13 cellular contexts compared by ENCODE assay signal in the genomic region with DNA sequence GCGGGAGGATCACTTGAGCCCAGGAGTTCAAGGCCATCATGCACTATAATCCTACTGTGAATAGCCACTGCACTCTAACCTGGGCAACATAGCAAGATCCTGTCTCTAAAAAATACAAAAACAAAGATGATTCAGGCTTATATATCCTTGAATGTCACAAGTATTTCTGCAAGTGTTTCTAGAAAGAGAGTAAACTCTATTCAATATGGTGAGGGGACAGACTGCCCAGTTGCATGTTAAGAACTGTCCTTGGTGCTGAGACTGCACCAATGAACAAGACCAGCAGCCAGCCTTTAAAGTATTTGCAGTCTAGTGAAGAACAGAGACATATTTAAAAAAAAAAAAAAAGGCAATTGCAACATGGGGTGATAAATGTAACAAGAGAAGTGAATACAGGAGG. TPM values are rescaled to one million over a fixed set of nuclear protein-coding genes. Genes with fewer than 3 reads are reported as not detected.
DNase-seq lines count a peak whose midpoint lies in the region; ATAC-seq lines count a peak whose summit lies in the region.
"Had no signal": no experiment of that assay in that cellular context is flagged by ENCODE, and none has a peak within 500 bp of the region (broad histone marks: within the 10 kb centered on the region; RNA-seq: fewer than 3 reads in every experiment).

No MANE protein-coding gene starts in this region.

- H3K4me3 Mint-ChIP-seq in activated CD4-positive, alpha-beta T cell treated with anti-CD3 and anti-CD28 coated beads, Interleukin-2, amount 10 ng/mL, durations not matched to agents 7 days and 5 days = no peak overlapping the region
- H3K4me3 Mint-ChIP-seq: activated B cell treated with CpG ODN at 0.5 μM for 24 hours had no signal

- peak; percentile 9 for DNase-seq in activated CD4-positive, alpha-beta T cell treated with anti-CD3 and anti-CD28 coated beads, Interleukin-2, amount 10 ng/mL, durations not matched to agents 7 days and 5 days
- no peak for DNase-seq in activated CD4-positive, alpha-beta T cell treated with anti-CD3 and anti-CD28 coated beads for 1 hour
- DNase-seq in RPMI7951 (ENCODE audit: low read depth) (peak; percentile 52), fibroblast of gingiva (ENCODE audit: low read depth) (peak; percentile 25), renal cortical epithelial cell (ENCODE audit: low read depth) (peak; percentile 65), OCI-M2 (lab: John Stamatoyannopoulos, UW; ENCODE audit: unreplicated experiment) (no peak)
- DNase-seq: activated B cell treated with CpG ODN at 0.5 μM for 24 hours; effector CD8-positive, alpha-beta T cell; psoas muscle; upper lobe of left lung had no signal

- H3K9me3 Mint-ChIP-seq in activated CD4-positive, alpha-beta T cell treated with anti-CD3 and anti-CD28 coated beads, Interleukin-2, amount 10 ng/mL, durations not matched to agents 7 days and 5 days = no peaks in the 10 kb centered on the region
- H3K9me3 Mint-ChIP-seq: activated B cell treated with CpG ODN at 0.5 μM for 24 hours had no signal

- H3K27me3 Mint-ChIP-seq in activated CD4-positive, alpha-beta T cell treated with anti-CD3 and anti-CD28 coated beads, Interleukin-2, amount 10 ng/mL, durations not matched to agents 7 days and 5 days = peaks cover 2% of the 10 kb centered on the region

- H3K4me1 Mint-ChIP-seq in activated CD4-positive, alpha-beta T cell treated with anti-CD3 and anti-CD28 coated beads, Interleukin-2, amount 10 ng/mL, durations not matched to agents 7 days and 5 days = no peaks in the 10 kb centered on the region
- H3K4me1 Mint-ChIP-seq: activated B cell treated with CpG ODN at 0.5 μM for 24 hours had no signal

- no peaks in the 10 kb centered on the region for H3K36me3 Mint-ChIP-seq in activated CD4-positive, alpha-beta T cell treated with anti-CD3 and anti-CD28 coated beads, Interleukin-2, amount 10 ng/mL, durations not matched to agents 7 days and 5 days (ENCODE audit: low read depth)

- POLR2A ChIA-PET in activated CD4-positive, alpha-beta T cell treated with anti-CD3 and anti-CD28 coated beads, Interleukin-2, amount 10 ng/mL, durations not matched to agents 7 days and 5 days (lab: Charles Lee) = no interaction called here

- CTCF ChIA-PET in activated CD4-positive, alpha-beta T cell treated with anti-CD3 and anti-CD28 coated beads, Interleukin-2, amount 10 ng/mL, durations not matched to agents 7 days and 5 days (lab: Charles Lee) = no interaction called here

- no peak overlapping the region for H3K27ac Mint-ChIP-seq in activated CD4-positive, alpha-beta T cell treated with anti-CD3 and anti-CD28 coated beads, Interleukin-2, amount 10 ng/mL, durations not matched to agents 7 days and 5 days
- H3K27ac Mint-ChIP-seq: activated B cell treated with CpG ODN at 0.5 μM for 24 hours had no signal

- ATAC-seq in GM21619 (IDR thresholded peaks at IDR 0.05; ENCODE audit: unreplicated experiment) = no peak
- no peak for ATAC-seq in HG02798 (IDR thresholded peaks at IDR 0.05; ENCODE audit: poor library complexity, unreplicated experiment)
- ATAC-seq: psoas muscle had no signal

RNA-seq across cellular contexts. Expression of a gene that starts 16.4 kb away (rescaled TPM):
- not detected for total RNA-seq in activated CD4-positive, alpha-beta T cell treated with anti-CD3 and anti-CD28 coated beads, Interleukin-2, amount 10 ng/mL, durations not matched to agents 7 days and 5 days
- total RNA-seq in RPMI7951 (2014; rRNA removed; shearing (Covaris generic)) = not detected in 2 replicates
- total RNA-seq in renal cortical epithelial cell = not detected in 2 replicates
- total RNA-seq: activated B cell treated with CpG ODN at 0.5 μM for 24 hours, kidney epithelial cell, psoas muscle had no signal

RNA-seq across cellular contexts. Expression of a gene that starts 21.3 kb away (rescaled TPM):
- 10 to 100 TPM; 21.1 to 22.8 TPM for total RNA-seq in activated CD4-positive, alpha-beta T cell treated with anti-CD3 and anti-CD28 coated beads, Interleukin-2, amount 10 ng/mL, durations not matched to agents 7 days and 5 days
- 36.1 and 39.2 TPM in 2 replicates for total RNA-seq in RPMI7951 (2014; rRNA removed; shearing (Covaris generic))
- 75.2 and 95.4 TPM in 2 replicates for total RNA-seq in renal cortical epithelial cell

Comparison
In these comparisons a context has a peak if more than half of its experiments do, and no peak if none do; other contexts are left out.
1. DNase-seq: peak in activated CD4-positive, alpha-beta T cell treated with anti-CD3 and anti-CD28 coated beads, Interleukin-2, amount 10 ng/mL, durations not matched to agents 7 days and 5 days (single experiment), RPMI7951 (single experiment), fibroblast of gingiva (single experiment) and renal cortical epithelial cell (single experiment); none in activated CD4-positive, alpha-beta T cell treated with anti-CD3 and anti-CD28 coated beads for 1 hour (single experiment) and OCI-M2 (single experiment).